In the genomic region with DNA sequence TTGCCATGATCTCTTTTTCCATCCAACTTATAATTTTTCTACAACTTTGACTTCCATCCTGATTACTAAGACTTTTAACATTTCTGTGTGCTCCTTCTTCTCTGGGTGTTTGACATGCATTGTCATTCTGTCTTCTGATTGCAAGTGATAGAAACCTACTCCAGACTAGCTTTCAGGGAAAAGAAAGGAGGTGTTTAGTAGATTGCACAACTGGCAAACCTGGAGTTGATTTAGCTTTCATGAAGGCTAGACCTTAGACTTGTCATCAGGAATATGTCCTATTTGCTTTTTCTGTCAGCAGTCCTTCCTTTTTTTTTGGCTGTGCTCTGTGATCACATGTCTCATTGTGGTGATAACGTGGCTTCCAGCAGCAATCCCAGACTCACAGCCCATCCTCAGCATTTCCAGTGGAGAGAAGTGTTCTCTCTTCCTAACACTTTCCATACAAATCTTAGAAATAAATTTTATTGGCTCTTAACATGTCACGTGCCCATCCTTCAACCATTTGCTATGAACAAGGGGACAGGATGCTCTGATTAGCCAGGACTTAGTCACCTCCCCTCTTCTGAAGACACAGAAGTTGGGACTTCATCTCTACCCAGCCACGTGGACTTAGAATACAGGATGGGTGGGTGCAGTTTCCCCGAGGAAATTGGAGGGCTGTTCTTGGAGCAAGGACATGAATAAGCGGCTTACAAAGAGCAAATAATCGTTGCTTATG, we compare ENCODE assay signal across 1 cellular context.
TF ChIP-seq lines count a peak whose summit lies in the region.

No MANE protein-coding gene starts in this region.

TF ChIP-seq in H1, 55 proteins besides CTCF, POLR2A, EP300 and RAD21 (continued from another document):
- TF ChIP-seq CTBP2 (IDR thresholded peaks at IDR 0.05; ENCODE audit: borderline replicate concordance, insufficient read depth, insufficient read length, low read length) (no peak), CREB1 (IDR thresholded peaks at IDR 0.05) (no peak), SP2 (IDR thresholded peaks at IDR 0.05; ENCODE audit: low read length) (no peak), BCL11A (IDR thresholded peaks at IDR 0.05; ENCODE audit: low read depth in 2 of 2, low read length in 2 of 2) (no peak), YY1 (IDR thresholded peaks at IDR 0.05; ENCODE audit: low read depth, low read length) (no peak), CBX5 (IDR thresholded peaks at IDR 0.05; ENCODE audit: low read depth, low read length) (no peak), KDM1A (IDR thresholded peaks at IDR 0.05; ENCODE audit: borderline replicate concordance, low read length) (no peak), CHD1 (IDR thresholded peaks at IDR 0.05; ENCODE audit: low read depth, low read length) (no peak), SIX5 (IDR thresholded peaks at IDR 0.05; ENCODE audit: low read depth, low read length) (no peak), EZH2 (IDR thresholded peaks at IDR 0.05; ENCODE audit: low read depth, low read length, severe bottlenecking) (no peak), CBX8 (IDR thresholded peaks at IDR 0.05; ENCODE audit: borderline replicate concordance, low read depth, low read length) (no peak)
TF ChIP-seq in H1: peak in this region for 0.
